1 cellular context compared by ENCODE assay signal in the genomic region with DNA sequence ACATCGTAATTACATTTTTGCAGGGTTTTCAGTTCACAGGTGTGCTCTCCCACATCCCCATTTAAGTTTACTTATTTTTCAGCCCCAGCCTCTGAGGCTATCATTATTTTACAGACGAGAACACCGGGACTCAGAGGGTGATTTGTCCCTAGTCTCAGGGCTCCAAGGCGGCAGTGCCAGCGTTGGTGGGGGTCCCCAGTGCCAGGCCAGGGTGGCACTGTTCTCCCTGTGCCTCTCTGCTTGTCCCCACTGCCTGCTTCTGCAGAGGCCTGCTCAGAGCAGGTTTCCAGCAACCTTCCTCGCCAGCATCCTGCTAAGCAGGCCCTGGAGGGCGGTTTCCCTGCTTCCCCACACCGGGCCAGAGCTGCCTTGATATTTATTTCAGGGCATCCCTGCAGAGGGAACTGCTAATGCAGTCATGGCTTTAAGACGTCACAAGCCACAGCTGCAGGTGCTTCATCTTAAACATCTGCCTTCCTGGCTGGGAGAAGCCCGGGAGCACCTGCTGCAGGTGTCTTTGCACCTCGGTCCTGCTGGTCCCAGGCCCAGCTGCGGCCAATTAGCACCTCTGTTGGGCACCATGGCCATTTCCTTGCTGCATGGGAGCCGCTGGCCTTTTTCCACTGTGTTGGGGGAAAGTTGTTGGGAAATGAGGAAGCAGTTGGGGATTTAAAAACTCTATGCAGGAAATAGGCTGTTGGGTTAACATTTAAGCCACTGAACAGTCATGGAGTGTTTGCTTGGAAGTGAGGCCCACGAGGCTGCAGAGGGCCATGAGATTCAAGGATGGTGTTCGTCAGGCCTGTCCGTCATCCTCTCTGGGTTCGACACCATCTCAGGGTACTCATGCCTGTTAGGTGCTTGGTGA.
TF ChIP-seq lines count a peak whose summit lies in the region.

No MANE protein-coding gene starts in this region.

TF ChIP-seq in GM23338, 12 proteins besides CTCF, POLR2A, EP300 and RAD21 (continued from another document):
- TF ChIP-seq ETS1 (IDR thresholded peaks at IDR 0.05), result no peak
- TF ChIP-seq, protein P1, sequence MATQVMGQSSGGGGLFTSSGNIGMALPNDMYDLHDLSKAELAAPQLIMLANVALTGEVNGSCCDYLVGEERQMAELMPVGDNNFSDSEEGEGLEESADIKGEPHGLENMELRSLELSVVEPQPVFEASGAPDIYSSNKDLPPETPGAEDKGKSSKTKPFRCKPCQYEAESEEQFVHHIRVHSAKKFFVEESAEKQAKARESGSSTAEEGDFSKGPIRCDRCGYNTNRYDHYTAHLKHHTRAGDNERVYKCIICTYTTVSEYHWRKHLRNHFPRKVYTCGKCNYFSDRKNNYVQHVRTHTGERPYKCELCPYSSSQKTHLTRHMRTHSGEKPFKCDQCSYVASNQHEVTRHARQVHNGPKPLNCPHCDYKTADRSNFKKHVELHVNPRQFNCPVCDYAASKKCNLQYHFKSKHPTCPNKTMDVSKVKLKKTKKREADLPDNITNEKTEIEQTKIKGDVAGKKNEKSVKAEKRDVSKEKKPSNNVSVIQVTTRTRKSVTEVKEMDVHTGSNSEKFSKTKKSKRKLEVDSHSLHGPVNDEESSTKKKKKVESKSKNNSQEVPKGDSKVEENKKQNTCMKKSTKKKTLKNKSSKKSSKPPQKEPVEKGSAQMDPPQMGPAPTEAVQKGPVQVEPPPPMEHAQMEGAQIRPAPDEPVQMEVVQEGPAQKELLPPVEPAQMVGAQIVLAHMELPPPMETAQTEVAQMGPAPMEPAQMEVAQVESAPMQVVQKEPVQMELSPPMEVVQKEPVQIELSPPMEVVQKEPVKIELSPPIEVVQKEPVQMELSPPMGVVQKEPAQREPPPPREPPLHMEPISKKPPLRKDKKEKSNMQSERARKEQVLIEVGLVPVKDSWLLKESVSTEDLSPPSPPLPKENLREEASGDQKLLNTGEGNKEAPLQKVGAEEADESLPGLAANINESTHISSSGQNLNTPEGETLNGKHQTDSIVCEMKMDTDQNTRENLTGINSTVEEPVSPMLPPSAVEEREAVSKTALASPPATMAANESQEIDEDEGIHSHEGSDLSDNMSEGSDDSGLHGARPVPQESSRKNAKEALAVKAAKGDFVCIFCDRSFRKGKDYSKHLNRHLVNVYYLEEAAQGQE (IDR thresholded peaks at IDR 0.05; ENCODE audit: unreplicated experiment), result no peak
